ENCODE assay signal across 18 cellular contexts in genomic region chr5:158718738-158719505, GRCh38.
A peak's percentile ranks its signal among the peaks of the same experiment; 100 is the strongest.
DNase-seq lines count a peak whose midpoint lies in the region; TF ChIP-seq lines count a peak whose summit lies in the region.
"Had no signal": no experiment of that assay in that cellular context is flagged by ENCODE, and none has a peak within 500 bp of the region (broad histone marks: within the 10 kb centered on the region; RNA-seq: fewer than 3 reads in every experiment).

No MANE protein-coding gene starts in this region.

- H3K9me3 Mint-ChIP-seq in mesothelial cell of epicardium: no peaks in the 10 kb centered on the region

- H3K4me3 ChIP-seq in AG10803 (ENCODE audit: low read length): no peak overlapping the region
- H3K4me3 ChIP-seq in osteoblast (ENCODE audit: insufficient read depth, low read length): no peak overlapping the region
- H3K4me3 ChIP-seq: K562, mucosa of descending colon had no signal

- H3K27me3 Mint-ChIP-seq in mesothelial cell of epicardium (ENCODE audit: low read depth): peaks cover 46% of the 10 kb centered on the region

- peaks cover 7% of the 10 kb centered on the region for H3K36me3 ChIP-seq in osteoblast (ENCODE audit: insufficient read depth, low read length)
- H3K36me3 ChIP-seq: neutrophil had no signal

- no peak overlapping the region for H3K4me3 Mint-ChIP-seq in mesothelial cell of epicardium

- TF ChIP-seq CTCF in AG10803 (conservative IDR thresholded peaks at IDR 0.05; ENCODE audit: low read length) (no peak), osteoblast (IDR thresholded peaks at IDR 0.05; ENCODE audit: extremely low read depth, low read depth, low read length) (no peak), mesothelial cell of epicardium (IDR thresholded peaks at IDR 0.05; ENCODE audit: unreplicated experiment) (no peak)

- peaks cover under 1% of the 10 kb centered on the region for H3K4me1 Mint-ChIP-seq in mesothelial cell of epicardium

- H3K4me1 ChIP-seq in osteoblast (ENCODE audit: insufficient read depth, low read length): peaks cover 30% of the 10 kb centered on the region

- H3K27me3 ChIP-seq in osteoblast (ENCODE audit: insufficient read depth, low read length): no peaks in the 10 kb centered on the region

- H3K79me2 ChIP-seq in osteoblast (ENCODE audit: insufficient read depth, low read length): no peaks in the 10 kb centered on the region

- no peaks in the 10 kb centered on the region for H3K9me3 ChIP-seq in osteoblast (ENCODE audit: low read depth, low read length)
- H3K9me3 ChIP-seq: mucosa of descending colon, neutrophil had no signal

- H4K20me1 ChIP-seq in osteoblast (ENCODE audit: insufficient read depth, low read length): no peaks in the 10 kb centered on the region

- no peaks in the 10 kb centered on the region for H3K36me3 Mint-ChIP-seq in mesothelial cell of epicardium

- intact Hi-C loops in posterior vena cava (cut with DNase I): no loop called here

- peak; percentile 60 for DNase-seq in AG10803 (ENCODE audit: low read depth)
- DNase-seq in MV-4-11 (lab: John Stamatoyannopoulos, UW): peak; percentile 46
- peak; percentile 72 for DNase-seq in dedifferentiated amniotic fluid mesenchymal stem cell (ENCODE audit: extremely low spot score)
- DNase-seq in osteoblast (ENCODE audit: insufficient read length, low spot score, missing footprints): peak; percentile 74
- DNase-seq in AG08396 (ENCODE audit: low spot score): no peak
- no peak for DNase-seq in activated CD4-positive, alpha-beta T cell treated with anti-CD3 and anti-CD28 coated beads for 1 hour
- DNase-seq in mesothelial cell of epicardium (ENCODE audit: low spot score in 2 of 2, unreplicated experiment in 2 of 2): no peak
- DNase-seq in posterior vena cava (ENCODE audit: low spot score): no peak
- DNase-seq: activated naive CD4-positive, alpha-beta T cell treated with Interleukin-2 at 50 U/mL for 16 hours; C1 segment of cervical spinal cord; DMS 273 treated with DMSO at 0.1 percent for 48 hours; H7; mucosa of descending colon; NCI-H1417; NCI-H2171; RPMI8226 had no signal

- H3K27ac Mint-ChIP-seq in mesothelial cell of epicardium: no peak overlapping the region

- H3K27ac ChIP-seq in osteoblast (ENCODE audit: low read depth, low read length): peak overlapping the region; percentile 82
- H3K27ac ChIP-seq: neutrophil had no signal

- H3K4me2 ChIP-seq in osteoblast (ENCODE audit: insufficient read depth, low read length): no peak overlapping the region

- no peak overlapping the region for H2AFZ ChIP-seq in osteoblast (ENCODE audit: low read length)

Comparison
In these comparisons a context has a peak if more than half of its experiments do, and no peak if none do; other contexts are left out.
1. DNase-seq: peak in AG10803 (single experiment), MV-4-11 (single experiment), dedifferentiated amniotic fluid mesenchymal stem cell (single experiment) and osteoblast (single experiment); none in AG08396 (single experiment), activated CD4-positive, alpha-beta T cell treated with anti-CD3 and anti-CD28 coated beads for 1 hour (single experiment), mesothelial cell of epicardium (0 of 2) and posterior vena cava (single experiment).